In genomic region chr5:143641549-143641955, GRCh38 we compare ENCODE assay signal across 13 cellular contexts.
DNase-seq lines count a peak whose midpoint lies in the region; ATAC-seq, FAIRE-seq and TF ChIP-seq lines count a peak whose summit lies in the region.
"Had no signal": no experiment of that assay in that cellular context is flagged by ENCODE, and none has a peak within 500 bp of the region (broad histone marks: within the 10 kb centered on the region; RNA-seq: fewer than 3 reads in every experiment).

No MANE protein-coding gene starts in this region.

- H3K9me3 ChIP-seq in HEK293 (ENCODE audit: control insufficient read depth, insufficient read depth, low read depth, low read length) (no peaks in the 10 kb centered on the region), body of pancreas (no peaks in the 10 kb centered on the region)

- no peaks in the 10 kb centered on the region for H3K27me3 ChIP-seq in body of pancreas

- DNase-seq in GM19239 (ENCODE audit: insufficient read length, low spot score) (peak; percentile 24), NCI-H526 treated with DMSO at 0.1 percent for 48 hours (lab: John Stamatoyannopoulos, UW) (peak; percentile 30), osteocyte (ENCODE audit: extremely low spot score, unreplicated experiment) (no peak), NCI-H1436 treated with DMSO at 0.1 percent for 48 hours (lab: John Stamatoyannopoulos, UW) (no peak), 8988T (no peak), body of pancreas (no peak)
- DNase-seq: activated CD8-positive, alpha-beta T cell treated with anti-CD3 and anti-CD28 coated beads for 36 hours; activated naive CD8-positive, alpha-beta T cell treated with anti-CD3 and anti-CD28 coated beads, Interleukin-2, amount 10 ng/mL, durations not matched to agents 7 days and 5 days; DMS79 treated with DMSO at 0.1 percent for 48 hours; effector memory CD4-positive, alpha-beta T cell; T-helper 17 cell had no signal

- CTCF ChIA-PET in HEK293 (lab: Yijun Ruan, JAX), result interaction anchor here (0.6 to 1.1 kb wide), 4 partner anchors 8 to 673 kb away, joined by 3 to 4 read pairs (median 4); no protein-coding TSS in a partner anchor

- TF ChIP-seq CTCF in HEK293 (tag by site-specific recombination; IDR thresholded peaks at IDR 0.05) (no peak), osteocyte (IDR thresholded peaks at IDR 0.05) (no peak), body of pancreas (IDR thresholded peaks at IDR 0.05) (no peak)

- TF ChIP-seq POLR2A in body of pancreas (IDR thresholded peaks at IDR 0.05), result no peak

- intact Hi-C loops in body of pancreas (cut with DNase I), result no loop called here

- H3K27ac ChIP-seq in HEK293 (ENCODE audit: extremely low read depth, low read depth, low read length) (peak overlapping the region; percentile 12; the same call in 1 of the 2 replicates), body of pancreas (no peak overlapping the region)

- no peaks in the 10 kb centered on the region for H3K27me3 Mint-ChIP-seq in osteocyte (ENCODE audit: unreplicated experiment)
- H3K27me3 Mint-ChIP-seq: activated CD8-positive, alpha-beta T cell treated with anti-CD3 and anti-CD28 coated beads for 36 hours; activated naive CD8-positive, alpha-beta T cell treated with anti-CD3 and anti-CD28 coated beads, Interleukin-2, amount 10 ng/mL, durations not matched to agents 7 days and 5 days had no signal

- peak; percentile 90 for FAIRE-seq in GM19239 (lab: Jason Lieb, UNC)

- H3K4me1 Mint-ChIP-seq in osteocyte (ENCODE audit: unreplicated experiment), result peaks cover 38% of the 10 kb centered on the region
- H3K4me1 Mint-ChIP-seq: activated naive CD8-positive, alpha-beta T cell treated with anti-CD3 and anti-CD28 coated beads, Interleukin-2, amount 10 ng/mL, durations not matched to agents 7 days and 5 days; T-helper 17 cell had no signal

- H3K36me3 ChIP-seq in HEK293 (ENCODE audit: control insufficient read depth in 2 of 2, insufficient read depth in 1 of 2, low read length in 2 of 2) (no peaks in the 10 kb centered on the region), body of pancreas (replicated peaks in 1 of 2; ENCODE audit: insufficient read depth in 1 of 2, low read depth in 2 of 2) (no peaks in the 10 kb centered on the region)

- peaks cover 24% of the 10 kb centered on the region for H3K4me1 ChIP-seq in HEK293 (ENCODE audit: control insufficient read depth, insufficient read depth, low read length)
- no peaks in the 10 kb centered on the region for H3K4me1 ChIP-seq in body of pancreas

- 61 to 68% methylated on average over 4 of the region's 4 CpGs for WGBS in body of pancreas, 2 donors

- H3K4me3 ChIP-seq in HEK293 (ENCODE audit: low read depth, low read length) (no peak overlapping the region), body of pancreas (no peak overlapping the region)

- ATAC-seq in body of pancreas (no peak), HG03457 (IDR thresholded peaks at IDR 0.05; ENCODE audit: unreplicated experiment) (no peak)
- ATAC-seq: activated CD8-positive, alpha-beta T cell treated with anti-CD3 and anti-CD28 coated beads for 36 hours; T-helper 17 cell had no signal

- H3K4me3 Mint-ChIP-seq in osteocyte (ENCODE audit: unreplicated experiment), result no peak overlapping the region
- H3K4me3 Mint-ChIP-seq: activated CD8-positive, alpha-beta T cell treated with anti-CD3 and anti-CD28 coated beads for 36 hours; activated naive CD8-positive, alpha-beta T cell treated with anti-CD3 and anti-CD28 coated beads, Interleukin-2, amount 10 ng/mL, durations not matched to agents 7 days and 5 days; T-helper 17 cell had no signal

- no peaks in the 10 kb centered on the region for H3K36me3 Mint-ChIP-seq in osteocyte (ENCODE audit: unreplicated experiment)
- H3K36me3 Mint-ChIP-seq: activated naive CD8-positive, alpha-beta T cell treated with anti-CD3 and anti-CD28 coated beads, Interleukin-2, amount 10 ng/mL, durations not matched to agents 7 days and 5 days had no signal

- peak overlapping the region; percentile 45 for H3K27ac Mint-ChIP-seq in osteocyte (ENCODE audit: unreplicated experiment)
- H3K27ac Mint-ChIP-seq: activated CD8-positive, alpha-beta T cell treated with anti-CD3 and anti-CD28 coated beads for 36 hours; activated naive CD8-positive, alpha-beta T cell treated with anti-CD3 and anti-CD28 coated beads, Interleukin-2, amount 10 ng/mL, durations not matched to agents 7 days and 5 days; T-helper 17 cell had no signal

- H3K9me3 Mint-ChIP-seq in osteocyte (ENCODE audit: unreplicated experiment), result no peaks in the 10 kb centered on the region
- H3K9me3 Mint-ChIP-seq: activated CD8-positive, alpha-beta T cell treated with anti-CD3 and anti-CD28 coated beads for 36 hours had no signal

- POLR2A ChIA-PET in HEK293 (lab: Yijun Ruan, JAX), result no interaction called here

TF ChIP-seq in HEK293, 187 proteins besides CTCF, POLR2A, EP300 and RAD21 (continues in another document):
- TF ChIP-seq ZNF221 (tag by site-specific recombination; IDR thresholded peaks at IDR 0.05; ENCODE audit: borderline replicate concordance) (no peak), ZNF692 (tag by site-specific recombination; IDR thresholded peaks at IDR 0.05) (peak; percentile 96), ZNF112 (tag by site-specific recombination; IDR thresholded peaks at IDR 0.05) (no peak), ZNF843 (tag by site-specific recombination; IDR thresholded peaks at IDR 0.05) (peak; percentile 65), FEZF1 (tag by site-specific recombination; IDR thresholded peaks at IDR 0.05) (peak; percentile 53), REPIN1 (tag by site-specific recombination; IDR thresholded peaks at IDR 0.05; ENCODE audit: low read depth) (no peak), IKZF3 (tag by site-specific recombination; IDR thresholded peaks at IDR 0.05) (0 out of 2 replicates have a peak, but pooled peaks have one; percentile 21), MZF1 (tag by site-specific recombination; IDR thresholded peaks at IDR 0.05; ENCODE audit: borderline replicate concordance) (peak; percentile 80; the same call in 1 of the 2 replicates), ZNF561 (tag by site-specific recombination; IDR thresholded peaks at IDR 0.05; ENCODE audit: borderline replicate concordance) (0 out of 2 replicates have a peak, but pooled peaks have one; percentile 53), PRDM10 (tag by site-specific recombination; IDR thresholded peaks at IDR 0.05) (peak; percentile 52), PRDM6 (tag by site-specific recombination; IDR thresholded peaks at IDR 0.05) (peak; percentile 81), ZXDB (tag by site-specific recombination; IDR thresholded peaks at IDR 0.05) (peak; percentile 43; the same call in 1 of the 2 replicates), ZFP69B (tag by site-specific recombination; IDR thresholded peaks at IDR 0.05) (peak; percentile 88)

Comparison
In these comparisons a context has a peak if more than half of its experiments do, and no peak if none do; other contexts are left out.
1. DNase-seq: peak in GM19239 (single experiment) and NCI-H526 treated with DMSO at 0.1 percent for 48 hours (single experiment); none in osteocyte (single experiment), NCI-H1436 treated with DMSO at 0.1 percent for 48 hours (single experiment), 8988T (single experiment) and body of pancreas (0 of 4).